8 cellular contexts compared by ENCODE assay signal in genomic region chr14:74018704-74019407, GRCh38. TPM values are rescaled to one million over a fixed set of nuclear protein-coding genes. Genes with fewer than 3 reads are reported as not detected.
A peak's percentile ranks its signal among the peaks of the same experiment; 100 is the strongest.
DNase-seq lines count a peak whose midpoint lies in the region; ATAC-seq and TF ChIP-seq lines count a peak whose summit lies in the region.

A gene with protein sequence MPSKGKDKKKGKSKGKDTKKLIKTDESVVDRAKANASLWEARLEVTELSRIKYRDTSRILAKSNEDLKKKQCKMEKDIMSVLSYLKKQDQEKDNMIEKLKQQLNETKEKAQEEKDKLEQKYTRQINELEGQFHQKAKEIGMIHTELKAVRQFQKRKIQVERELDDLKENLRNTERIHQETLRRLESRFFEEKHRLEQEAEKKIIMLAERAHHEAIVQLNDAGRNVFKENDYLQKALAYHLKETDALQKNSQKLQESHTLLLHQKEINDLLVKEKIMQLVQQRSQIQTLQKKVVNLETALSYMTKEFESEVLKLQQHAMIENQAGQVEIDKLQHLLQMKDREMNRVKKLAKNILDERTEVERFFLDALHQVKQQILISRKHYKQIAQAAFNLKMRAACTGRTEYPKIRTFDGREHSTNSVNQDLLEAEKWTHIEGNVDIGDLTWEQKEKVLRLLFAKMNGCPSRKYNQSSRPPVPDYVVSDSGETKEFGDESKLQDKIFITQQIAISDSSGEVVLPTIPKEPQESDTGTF (plus strand): TSS chr14:74019349. CDS start chr14:74019479, 130 bp downstream.
A gene with protein sequence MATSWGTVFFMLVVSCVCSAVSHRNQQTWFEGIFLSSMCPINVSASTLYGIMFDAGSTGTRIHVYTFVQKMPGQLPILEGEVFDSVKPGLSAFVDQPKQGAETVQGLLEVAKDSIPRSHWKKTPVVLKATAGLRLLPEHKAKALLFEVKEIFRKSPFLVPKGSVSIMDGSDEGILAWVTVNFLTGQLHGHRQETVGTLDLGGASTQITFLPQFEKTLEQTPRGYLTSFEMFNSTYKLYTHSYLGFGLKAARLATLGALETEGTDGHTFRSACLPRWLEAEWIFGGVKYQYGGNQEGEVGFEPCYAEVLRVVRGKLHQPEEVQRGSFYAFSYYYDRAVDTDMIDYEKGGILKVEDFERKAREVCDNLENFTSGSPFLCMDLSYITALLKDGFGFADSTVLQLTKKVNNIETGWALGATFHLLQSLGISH (minus strand): TSS chr14:74019288. CDS start chr14:73988102, 31,186 bp downstream.

- H3K27ac Mint-ChIP-seq in activated naive CD4-positive, alpha-beta T cell treated with anti-CD3 and anti-CD28 coated beads, Interleukin-2, amount 50 U/mL, for 72 hours, result peak within 1 kb of the TSS; percentile 98 to 99
- no peak within 1 kb of the TSS for H3K27ac Mint-ChIP-seq in glutamatergic neuron (ENCODE audit: unreplicated experiment)
- H3K27ac Mint-ChIP-seq in osteocyte (ENCODE audit: unreplicated experiment), result peak within 1 kb of the TSS; percentile 99

- no peak for TF ChIP-seq POLR2A in testis (IDR thresholded peaks at IDR 0.05)

- H3K9me3 ChIP-seq in SK-N-SH (no peaks in the 10 kb centered on the region), testis (no peaks in the 10 kb centered on the region)

- TF ChIP-seq EP300 in SK-N-SH (IDR thresholded peaks at IDR 0.05; ENCODE audit: borderline replicate concordance in 1 of 2, low read depth in 1 of 2, low read length in 1 of 2), result no peak

- peak within 1 kb of the TSS; percentile 96 for H2AFZ ChIP-seq in SK-N-SH (ENCODE audit: low read depth)

- WGBS in SK-N-SH (ENCODE audit: low lambda C conversion rate), result 3% methylated on average over 27 of the region's 86 CpGs
- 0% methylated on average over 33 to 75 of the region's 86 CpGs for WGBS in testis, 2 donors

- H3K4me1 ChIP-seq in SK-N-SH (ENCODE audit: control insufficient read depth in 1 of 2, insufficient read depth in 2 of 2, low read depth in 1 of 2, low read length in 1 of 2), result peaks cover 0 to 2% of the 10 kb centered on the region in 2 experiments; a peak in 1 of 4 replicates
- peaks cover 5% of the 10 kb centered on the region for H3K4me1 ChIP-seq in testis

- TF ChIP-seq CTCF in SK-N-SH (IDR thresholded peaks at IDR 0.05) (no peak), glutamatergic neuron (IDR thresholded peaks at IDR 0.05; ENCODE audit: partially characterized antibody, unreplicated experiment) (no peak), osteocyte (IDR thresholded peaks at IDR 0.05) (no peak), testis (IDR thresholded peaks at IDR 0.05) (peak in 2 of 3 experiments; percentile 8 to 35)

- no peak for TF ChIP-seq RAD21 in SK-N-SH (IDR thresholded peaks at IDR 0.05; ENCODE audit: low read length)

- ATAC-seq in activated naive CD4-positive, alpha-beta T cell treated with anti-CD3 and anti-CD28 coated beads, Interleukin-2, amount 50 U/mL, for 72 hours, result peak; percentile 90 to 98

- peaks cover 17% of the 10 kb centered on the region for H3F3A ChIP-seq in SK-N-SH (replicated peaks; ENCODE audit: insufficient read depth)

- H3K4me3 ChIP-seq in SK-N-SH (ENCODE audit: low read depth in 2 of 2, low read length in 1 of 2) (peak within 1 kb of the TSS; percentile 69 to 93), testis (peak within 1 kb of the TSS; percentile 79 to 85)

- H3K27ac ChIP-seq in SK-N-SH (ENCODE audit: low read depth in 2 of 2, low read length in 1 of 2) (peak within 1 kb of the TSS; percentile 77 to 92), testis (peak within 1 kb of the TSS; percentile 94 to 95)

- no peaks in the 10 kb centered on the region for H3K9me3 Mint-ChIP-seq in activated naive CD4-positive, alpha-beta T cell treated with anti-CD3 and anti-CD28 coated beads, Interleukin-2, amount 50 U/mL, for 72 hours
- H3K9me3 Mint-ChIP-seq in glutamatergic neuron (ENCODE audit: unreplicated experiment) (peaks cover 2% of the 10 kb centered on the region), osteocyte (ENCODE audit: unreplicated experiment) (no peaks in the 10 kb centered on the region)

- H3K4me3 Mint-ChIP-seq in glutamatergic neuron (ENCODE audit: unreplicated experiment), result peak within 1 kb of the TSS; percentile 98
- peak within 1 kb of the TSS; percentile 97 for H3K4me3 Mint-ChIP-seq in osteocyte (ENCODE audit: unreplicated experiment)

- POLR2A ChIA-PET in HEK293T (lab: Yijun Ruan, JAX), result interaction anchor here (0.7 to 1.3 kb wide), 7 partner anchors 11 to 373 kb away, joined by 3 to 5 read pairs (median 4); partner anchors contain the start of genes COQ6 and FAM161B
- POLR2A ChIA-PET in SK-N-SH (lab: Yijun Ruan, JAX), result no interaction called here

- peaks cover 0 to 4% of the 10 kb centered on the region in 2 donors for H3K36me3 Mint-ChIP-seq in activated naive CD4-positive, alpha-beta T cell treated with anti-CD3 and anti-CD28 coated beads, Interleukin-2, amount 50 U/mL, for 72 hours
- no peaks in the 10 kb centered on the region for H3K36me3 Mint-ChIP-seq in glutamatergic neuron (ENCODE audit: unreplicated experiment)
- peaks cover 3% of the 10 kb centered on the region for H3K36me3 Mint-ChIP-seq in osteocyte (ENCODE audit: unreplicated experiment)

- no peaks in the 10 kb centered on the region for H4K20me1 ChIP-seq in SK-N-SH (ENCODE audit: insufficient read depth)

- peaks cover 4% of the 10 kb centered on the region; the same call in 1 of the 2 replicates for H3K79me2 ChIP-seq in SK-N-SH (ENCODE audit: insufficient read depth)

- no peaks in the 10 kb centered on the region for H3K27me3 ChIP-seq in SK-N-SH (ENCODE audit: insufficient read depth)
- no peaks in the 10 kb centered on the region for H3K27me3 ChIP-seq in testis

- H3K9ac ChIP-seq in SK-N-SH, result peak within 1 kb of the TSS; percentile 96

- intact Hi-C loops in testis (cut with DNase I; ENCODE audit: low total_unique reads), result no loop called here

- CTCF ChIA-PET in HEK293T (lab: Yijun Ruan, JAX) (interaction anchor here (0.5 kb wide), 1 partner anchor 317 kb away, joined by 3 read pairs; no protein-coding TSS in a partner anchor), SK-N-SH (lab: Yijun Ruan, JAX) (interaction anchor here (1.0 to 1.2 kb wide), 2 partner anchors 26 to 136 kb away, joined by 3 to 4 read pairs; no protein-coding TSS in a partner anchor)

- no peaks in the 10 kb centered on the region for H3K36me3 ChIP-seq in SK-N-SH (replicated peaks in 1 of 2; ENCODE audit: control insufficient read depth in 1 of 2, insufficient read depth in 2 of 2, low read length in 1 of 2)
- H3K36me3 ChIP-seq in testis (ENCODE audit: low read depth, missing control alignments), result no peaks in the 10 kb centered on the region

- DNase-seq in GF-D8 (lab: John Stamatoyannopoulos, UW) (peak; percentile 40), HEK293T (ENCODE audit: extremely low spot score) (peak; percentile 94), MV-4-11 (lab: John Stamatoyannopoulos, UW) (peak; percentile 77), SK-N-SH (peak; percentile 98), glutamatergic neuron (peak; percentile 85), osteocyte (ENCODE audit: extremely low spot score, unreplicated experiment) (peak; percentile 95), testis (peak; percentile 90)
- peak; percentile 84 to 86 for DNase-seq in activated naive CD4-positive, alpha-beta T cell treated with anti-CD3 and anti-CD28 coated beads, Interleukin-2, amount 50 U/mL, for 72 hours (ENCODE audit: low spot score in 2 of 2)

- peak within 1 kb of the TSS; percentile 93 for H3K4me2 ChIP-seq in SK-N-SH

- no peaks in the 10 kb centered on the region for H3K9me2 ChIP-seq in SK-N-SH

- no peaks in the 10 kb centered on the region for H3K4me1 Mint-ChIP-seq in glutamatergic neuron (ENCODE audit: low read depth, unreplicated experiment)
- peaks cover 19% of the 10 kb centered on the region for H3K4me1 Mint-ChIP-seq in osteocyte (ENCODE audit: unreplicated experiment)

- H3K27me3 Mint-ChIP-seq in glutamatergic neuron (ENCODE audit: unreplicated experiment) (peaks cover 3% of the 10 kb centered on the region), osteocyte (ENCODE audit: unreplicated experiment) (no peaks in the 10 kb centered on the region)

TF ChIP-seq in HEK293T, 16 proteins besides CTCF, POLR2A, EP300 and RAD21 (continues in another document):
- TF ChIP-seq L3MBTL2 (conservative IDR thresholded peaks at IDR 0.05), result peak; percentile 27; the same call in 1 of the 2 replicates
- peak; percentile 72; the same call in 1 of the 2 replicates for TF ChIP-seq LEF1 (IDR thresholded peaks at IDR 0.05; ENCODE audit: borderline replicate concordance)
- TF ChIP-seq FOXA1 (IDR thresholded peaks at IDR 0.05), result no peak
- no peak for TF ChIP-seq HDGF (IDR thresholded peaks at IDR 0.05; ENCODE audit: borderline replicate concordance)
- no peak for TF ChIP-seq SP1 (IDR thresholded peaks at IDR 0.05)

TF ChIP-seq in SK-N-SH, 30 proteins besides CTCF, POLR2A, EP300 and RAD21:
- TF ChIP-seq NRF1 (IDR thresholded peaks at IDR 0.05; ENCODE audit: low read depth, low read length) (peak; percentile 80), TAF1 (IDR thresholded peaks at IDR 0.05; ENCODE audit: borderline replicate concordance, low read depth, low read length) (peak; percentile 60; the same call in 1 of the 2 replicates), CHD2 (IDR thresholded peaks at IDR 0.05; ENCODE audit: low read length, partially characterized antibody) (no peak), MXI1 (IDR thresholded peaks at IDR 0.05; ENCODE audit: low read depth, low read length) (peak; percentile 91), MEF2A (IDR thresholded peaks at IDR 0.05; ENCODE audit: borderline replicate concordance, low read depth) (no peak), TCF12 (IDR thresholded peaks at IDR 0.05) (0 out of 2 replicates have a peak, but pooled peaks have one; percentile 4), POLR2AphosphoS5 (IDR thresholded peaks at IDR 0.05; ENCODE audit: low read depth, low read length) (peak; percentile 81), FOXJ3 (CRISPR knock-in tag; IDR thresholded peaks at IDR 0.05) (no peak)
TF ChIP-seq in SK-N-SH: peak in this region for 5.

RNA-seq across cellular contexts. Expression of the first gene that starts in this region (rescaled TPM):
- 1.9 and 2.1 TPM in 2 replicates for polyA plus RNA-seq in SK-N-SH (2012; rRNA removed)
- 2.9 and 3.5 TPM in 2 replicates for polyA plus RNA-seq in SK-N-SH (2012; cell fraction: cytosol; rRNA removed)
- 1.0 and 2.9 TPM in 2 replicates for polyA plus RNA-seq in SK-N-SH (2012; cell fraction: nucleus; rRNA removed)
- total RNA-seq in activated naive CD4-positive, alpha-beta T cell treated with anti-CD3 and anti-CD28 coated beads, Interleukin-2, amount 50 U/mL, for 72 hours, result 1 to 10 TPM in 1 of 2 donors, under 1 TPM in 1; 0.64 to 1.4 TPM
- 0.91 TPM for total RNA-seq in glutamatergic neuron (ENCODE audit: unreplicated experiment)
- 8.0 and 9.1 TPM in 2 replicates for total RNA-seq in osteocyte
- total RNA-seq in testis, result 10 to 100 TPM; 25.1 to 40.6 TPM
- polyA plus RNA-seq in testis (ENCODE audit: insufficient read depth, low read depth, low replicate concordance), result 41.6 TPM

RNA-seq across cellular contexts. Expression of the second gene that starts in this region (rescaled TPM):
- polyA plus RNA-seq in SK-N-SH (2012; rRNA removed) (5.5 and 8.0 TPM in 2 replicates), testis (ENCODE audit: insufficient read depth, low read depth, low replicate concordance) (12.9 TPM)
- 6.0 and 6.4 TPM in 2 replicates for polyA plus RNA-seq in SK-N-SH (2012; cell fraction: cytosol; rRNA removed)
- polyA plus RNA-seq in SK-N-SH (2012; cell fraction: nucleus; rRNA removed), result 6.6 and 12.7 TPM in 2 replicates
- 10 to 100 TPM in 1 of 2 donors, 1 to 10 TPM in 1; 3.1 to 14.4 TPM for total RNA-seq in activated naive CD4-positive, alpha-beta T cell treated with anti-CD3 and anti-CD28 coated beads, Interleukin-2, amount 50 U/mL, for 72 hours
- total RNA-seq in glutamatergic neuron (ENCODE audit: unreplicated experiment) (7.8 TPM), osteocyte (17.0 and 18.4 TPM in 2 replicates), testis (10 to 100 TPM; 20.3 to 39.5 TPM)

Comparison
In these comparisons a context has a peak if more than half of its experiments do, and no peak if none do; other contexts are left out.
1. Peak in every context shown above with its lines: DNase-seq, ATAC-seq, H3K4me3 ChIP-seq and H3K27ac ChIP-seq.
2. DNase-seq: peak in every context shown above with its lines; median percentile 98 in SK-N-SH; 95 in osteocyte; 94 in HEK293T; 90 in testis; 85 in activated naive CD4-positive, alpha-beta T cell treated with anti-CD3 and anti-CD28 coated beads, Interleukin-2, amount 50 U/mL, for 72 hours; 85 in glutamatergic neuron; 77 in MV-4-11; 40 in GF-D8.
3. CTCF ChIP-seq: peak in testis (2 of 3); none in SK-N-SH (single experiment), glutamatergic neuron (single experiment) and osteocyte (single experiment).